In genomic region chr2:161843936-161844335, GRCh38 we compare ENCODE assay signal across 1 cellular context.
TF ChIP-seq lines count a peak whose summit lies in the region.

No MANE protein-coding gene starts in this region.

TF ChIP-seq in GM12878, 131 proteins besides CTCF, POLR2A, EP300 and RAD21 (continued from another document):
- no peak for TF ChIP-seq ZBTB11 (CRISPR knock-in tag; IDR thresholded peaks at IDR 0.05)
- TF ChIP-seq IKZF2 (IDR thresholded peaks at IDR 0.05): no peak
- TF ChIP-seq ETV6 (conservative IDR thresholded peaks at IDR 0.05 in 1 of 2, IDR thresholded peaks at IDR 0.05 in 1 of 2; ENCODE audit: borderline replicate concordance in 1 of 2, low read depth in 1 of 2): no peak
- no peak for TF ChIP-seq SMC3 (IDR thresholded peaks at IDR 0.05; ENCODE audit: borderline replicate concordance, low read length)
TF ChIP-seq in GM12878: peak in this region for 0.
